In genomic region chr22:19036523-19037273, GRCh38 we compare ENCODE assay signal across 1 cellular context.
TF ChIP-seq lines count a peak whose summit lies in the region.

No MANE protein-coding gene starts in this region.

TF ChIP-seq in IMR-90, 13 proteins besides CTCF, POLR2A, EP300 and RAD21:
- no peak for TF ChIP-seq BHLHE40 (IDR thresholded peaks at IDR 0.05; ENCODE audit: low read depth, low read length)
- no peak for TF ChIP-seq FOS (IDR thresholded peaks at IDR 0.05; ENCODE audit: low read depth, low read length)
- TF ChIP-seq CEBPB (IDR thresholded peaks at IDR 0.05; ENCODE audit: low read depth, low read length), result no peak
- no peak for TF ChIP-seq MAZ (IDR thresholded peaks at IDR 0.05; ENCODE audit: borderline replicate concordance, low read depth, low read length)
- no peak for TF ChIP-seq SMC3 (IDR thresholded peaks at IDR 0.05; ENCODE audit: low read depth, low read length)
- no peak for TF ChIP-seq RFX5 (IDR thresholded peaks at IDR 0.05; ENCODE audit: low read depth, low read length)
- no peak for TF ChIP-seq RCOR1 (IDR thresholded peaks at IDR 0.05; ENCODE audit: insufficient replicate concordance, low read length)
- no peak for TF ChIP-seq ELK1 (IDR thresholded peaks at IDR 0.05; ENCODE audit: borderline replicate concordance, low read depth, low read length)
